Comparison of ENCODE assay signal across 12 cellular contexts in genomic region chr2:218166791-218167190, GRCh38. TPM values are rescaled to one million over a fixed set of nuclear protein-coding genes. Genes with fewer than 3 reads are reported as not detected.
DNase-seq lines count a peak whose midpoint lies in the region; ATAC-seq and TF ChIP-seq lines count a peak whose summit lies in the region.
"Had no signal": no experiment of that assay in that cellular context is flagged by ENCODE, and none has a peak within 500 bp of the region (broad histone marks: within the 10 kb centered on the region; RNA-seq: fewer than 3 reads in every experiment).

Gene CXCR1, minus strand, starts transcription at chr2:218166962. Its CDS starts 1,751 bp downstream, at chr2:218165211.

- peaks cover 19% of the 10 kb centered on the region for H3K4me1 Mint-ChIP-seq in activated CD8-positive, alpha-beta T cell treated with anti-CD3 and anti-CD28 coated beads for 36 hours (ENCODE audit: low read depth)

- H3F3A ChIP-seq in GM23248 (ENCODE audit: insufficient read depth) = no peaks in the 10 kb centered on the region

- peak; percentile 1 for DNase-seq in stimulated activated CD4-positive, alpha-beta T cell treated with anti-CD3 and anti-CD28 coated beads, Interleukin-12 subunit alpha, Interleukin-12 subunit beta, amount 100 ng/mL, for 4 hours
- no peak for DNase-seq in stimulated activated CD4-positive, alpha-beta T cell treated with anti-CD3 and anti-CD28 coated beads, Interleukin-2, amount 100 ng/mL, for 48 hours
- DNase-seq in activated CD8-positive, alpha-beta T cell treated with anti-CD3 and anti-CD28 coated beads for 36 hours = peak; percentile 54
- DNase-seq in epithelial cell of prostate (ENCODE audit: low read depth, low spot score) = peak; percentile 33
- DNase-seq in NCI-H146 treated with DMSO at 0.1 percent for 48 hours (lab: John Stamatoyannopoulos, UW; ENCODE audit: unreplicated experiment) = no peak
- no peak for DNase-seq in GM23248
- no peak for DNase-seq in DMS153 treated with DMSO at 0.1 percent for 48 hours (lab: John Stamatoyannopoulos, UW; ENCODE audit: unreplicated experiment)
- DNase-seq in foreskin fibroblast = no peak
- DNase-seq: caudate nucleus, NCI-H1092 treated with DMSO at 0.1 percent for 48 hours had no signal

- no peaks in the 10 kb centered on the region for H3K4me1 ChIP-seq in GM23248 (ENCODE audit: insufficient read depth)

- no peaks in the 10 kb centered on the region for H4K20me1 ChIP-seq in GM23248 (ENCODE audit: insufficient read depth)

- no peak within 1 kb of the TSS for H3K27ac Mint-ChIP-seq in activated CD8-positive, alpha-beta T cell treated with anti-CD3 and anti-CD28 coated beads for 36 hours
- H3K27ac Mint-ChIP-seq: stimulated activated naive CD8-positive, alpha-beta T cell treated with anti-CD3 and anti-CD28 coated beads, Interleukin-15, Interleukin-2, amounts not matched to agents 100 ng/mL and 50 ng/mL, for 24 hours had no signal

- no peak within 1 kb of the TSS for H3K4me2 ChIP-seq in GM23248 (ENCODE audit: unreplicated experiment)

- POLR2A ChIA-PET in activated CD8-positive, alpha-beta T cell treated with anti-CD3 and anti-CD28 coated beads for 36 hours (lab: Charles Lee) = interaction anchor here (1.3 to 1.5 kb wide), 2 partner anchors 104 to 120 kb away, joined by 3 to 4 read pairs; partner anchors contain the start of gene PNKD

- in situ Hi-C loops in GM23248 (cut with MboI) = no loop called here

- no peak for TF ChIP-seq CTCF in activated CD8-positive, alpha-beta T cell treated with anti-CD3 and anti-CD28 coated beads for 36 hours (IDR thresholded peaks at IDR 0.05)
- TF ChIP-seq CTCF in foreskin fibroblast (IDR thresholded peaks at IDR 0.05; ENCODE audit: low read depth, low read length) = no peak

- H3K9ac ChIP-seq in GM23248 = no peak within 1 kb of the TSS

- H2AFZ ChIP-seq in GM23248 = no peak within 1 kb of the TSS

- H3K36me3 Mint-ChIP-seq in activated CD8-positive, alpha-beta T cell treated with anti-CD3 and anti-CD28 coated beads for 36 hours (ENCODE audit: low read depth) = no peaks in the 10 kb centered on the region

- CTCF ChIA-PET in activated CD8-positive, alpha-beta T cell treated with anti-CD3 and anti-CD28 coated beads for 36 hours (lab: Charles Lee) = interaction anchor here (0.8 to 3.6 kb wide), 12 partner anchors 9 to 280 kb away, joined by 3 to 23 read pairs (median 5); partner anchors contain the start of gene RUFY4

- H3K36me3 ChIP-seq in GM23248 (ENCODE audit: low read depth) = no peaks in the 10 kb centered on the region

- intact Hi-C loops in activated CD8-positive, alpha-beta T cell treated with anti-CD3 and anti-CD28 coated beads for 36 hours (cut with micrococcal nuclease) = no loop called here

- peak; percentile 91 for ATAC-seq in activated CD8-positive, alpha-beta T cell treated with anti-CD3 and anti-CD28 coated beads for 36 hours

- H3K4me3 Mint-ChIP-seq in activated CD8-positive, alpha-beta T cell treated with anti-CD3 and anti-CD28 coated beads for 36 hours = no peak within 1 kb of the TSS
- H3K4me3 Mint-ChIP-seq: stimulated activated naive CD8-positive, alpha-beta T cell treated with anti-CD3 and anti-CD28 coated beads, Interleukin-15, Interleukin-2, amounts not matched to agents 100 ng/mL and 50 ng/mL, for 24 hours had no signal

- no peaks in the 10 kb centered on the region for H3K79me2 ChIP-seq in GM23248 (ENCODE audit: insufficient read depth)

- H3K27me3 ChIP-seq in GM23248 (replicated peaks; ENCODE audit: insufficient read depth) = peaks cover 74% of the 10 kb centered on the region

- H3K27me3 Mint-ChIP-seq in activated CD8-positive, alpha-beta T cell treated with anti-CD3 and anti-CD28 coated beads for 36 hours = peaks cover 2% of the 10 kb centered on the region

- H3K9me3 ChIP-seq in GM23248 (ENCODE audit: low read depth) = no peaks in the 10 kb centered on the region

- no peak within 1 kb of the TSS for H3K4me3 ChIP-seq in GM23248
- H3K4me3 ChIP-seq in foreskin fibroblast (ENCODE audit: low read depth in 1 of 2, low read length in 2 of 2) = no peak within 1 kb of the TSS

- no peaks in the 10 kb centered on the region for H3K9me3 Mint-ChIP-seq in activated CD8-positive, alpha-beta T cell treated with anti-CD3 and anti-CD28 coated beads for 36 hours
- H3K9me3 Mint-ChIP-seq: stimulated activated naive CD8-positive, alpha-beta T cell treated with anti-CD3 and anti-CD28 coated beads, Interleukin-15, Interleukin-2, amounts not matched to agents 100 ng/mL and 50 ng/mL, for 24 hours had no signal

- no peaks in the 10 kb centered on the region for H3K9me2 ChIP-seq in GM23248 (ENCODE audit: insufficient read depth)

- WGBS in GM23248 (ENCODE audit: low coverage in 1 of 2, low lambda C conversion rate in 2 of 2, missing lambda C conversion rate in 2 of 2), 2 experiments = 54 to 55% methylated on average over 3 of the region's 3 CpGs

- H3K27ac ChIP-seq in epithelial cell of prostate (peak within 1 kb of the TSS; percentile 24), GM23248 (no peak within 1 kb of the TSS)

RNA-seq across cellular contexts. Expression of gene CXCR1, which starts in this region (rescaled TPM):
- total RNA-seq in activated CD8-positive, alpha-beta T cell treated with anti-CD3 and anti-CD28 coated beads for 36 hours = not detected
- not detected in 2 replicates for total RNA-seq in GM23248 (2014; rRNA removed; shearing (Covaris generic))
- polyA plus RNA-seq in GM23248 (2016; fragmentation: Nextera tagmentation; extraction: Ambion mirVana) = not detected in 2 replicates
- total RNA-seq: SK-MEL-5 had no signal

Comparison
In these comparisons a context has a peak if more than half of its experiments do, and no peak if none do; other contexts are left out.
1. DNase-seq: peak in stimulated activated CD4-positive, alpha-beta T cell treated with anti-CD3 and anti-CD28 coated beads, Interleukin-12 subunit alpha, Interleukin-12 subunit beta, amount 100 ng/mL, for 4 hours (single experiment) and epithelial cell of prostate (single experiment); none in stimulated activated CD4-positive, alpha-beta T cell treated with anti-CD3 and anti-CD28 coated beads, Interleukin-2, amount 100 ng/mL, for 48 hours (0 of 2), NCI-H146 treated with DMSO at 0.1 percent for 48 hours (single experiment), GM23248 (single experiment), DMS153 treated with DMSO at 0.1 percent for 48 hours (single experiment) and foreskin fibroblast (0 of 2).
2. Peak in DNase-seq and ATAC-seq in activated CD8-positive, alpha-beta T cell treated with anti-CD3 and anti-CD28 coated beads for 36 hours; RNA of the gene not detected or under 1 TPM.